ENCODE assay signal across 17 cellular contexts in genomic region chr16:12728471-12728870, GRCh38.
"Had no signal": no experiment of that assay in that cellular context is flagged by ENCODE, and none has a peak within 500 bp of the region (broad histone marks: within the 10 kb centered on the region; RNA-seq: fewer than 3 reads in every experiment).

No MANE protein-coding gene starts in this region.

- H3K4me3 Mint-ChIP-seq: activated CD8-positive, alpha-beta T cell treated with anti-CD3 and anti-CD28 coated beads, Interleukin-2, amount 10 ng/mL, durations not matched to agents 7 days and 5 days; nephron progenitor cell; stimulated activated naive CD8-positive, alpha-beta T cell treated with anti-CD3 and anti-CD28 coated beads, Interleukin-15, Interleukin-2, amounts not matched to agents 100 ng/mL and 50 ng/mL, for 24 hours had no signal

- FAIRE-seq: islet of Langerhans had no signal

- H3K4me1 ChIP-seq: colonic mucosa, sigmoid colon, testis had no signal

- ATAC-seq: activated CD8-positive, alpha-beta T cell treated with anti-CD3 and anti-CD28 coated beads, Interleukin-2, amount 10 ng/mL, durations not matched to agents 7 days and 5 days; left ventricle myocardium superior had no signal

- H3K4me3 ChIP-seq: colonic mucosa, sigmoid colon, testis had no signal

- H3K27ac ChIP-seq: colonic mucosa, sigmoid colon, testis had no signal

- H3K27me3 Mint-ChIP-seq: stimulated activated naive CD8-positive, alpha-beta T cell treated with anti-CD3 and anti-CD28 coated beads, Interleukin-15, Interleukin-2, amounts not matched to agents 100 ng/mL and 50 ng/mL, for 24 hours had no signal

- H3K27me3 ChIP-seq: colonic mucosa, sigmoid colon, testis had no signal

- H3K36me3 ChIP-seq: colonic mucosa had no signal

- H3K9me3 ChIP-seq: testis had no signal

- DNase-seq: activated CD4-positive, alpha-beta T cell treated with anti-CD3 and anti-CD28 coated beads for 48 hours; activated CD8-positive, alpha-beta memory T cell treated with anti-CD3 and anti-CD28 coated beads, Interleukin-2, amount 50 U/mL, for 48 hours; activated CD8-positive, alpha-beta T cell treated with anti-CD3 and anti-CD28 coated beads, Interleukin-2, amount 10 ng/mL, durations not matched to agents 7 days and 5 days; colonic mucosa; effector CD8-positive, alpha-beta T cell; erythroblast; glutamatergic neuron; left ventricle myocardium superior; mesenchymal stem cell; nephron progenitor cell; sigmoid colon; stimulated activated CD4-positive, alpha-beta T cell treated with anti-CD3 and anti-CD28 coated beads, Interleukin-4, amount 100 ng/mL, for 1 hour; stimulated activated CD8-positive, alpha-beta memory T cell treated with anti-CD3 and anti-CD28 coated beads, Interleukin-4, amount 100 ng/mL, for 48 hours; T-helper 1 cell; testis had no signal

- H3K27ac Mint-ChIP-seq: activated CD8-positive, alpha-beta T cell treated with anti-CD3 and anti-CD28 coated beads, Interleukin-2, amount 10 ng/mL, durations not matched to agents 7 days and 5 days; nephron progenitor cell; stimulated activated naive CD8-positive, alpha-beta T cell treated with anti-CD3 and anti-CD28 coated beads, Interleukin-15, Interleukin-2, amounts not matched to agents 100 ng/mL and 50 ng/mL, for 24 hours had no signal
